Comparison of ENCODE assay signal across 17 cellular contexts in genomic region chr12:14207946-14208612, GRCh38.
DNase-seq lines count a peak whose midpoint lies in the region; ATAC-seq and TF ChIP-seq lines count a peak whose summit lies in the region.
"Had no signal": no experiment of that assay in that cellular context is flagged by ENCODE, and none has a peak within 500 bp of the region (broad histone marks: within the 10 kb centered on the region; RNA-seq: fewer than 3 reads in every experiment).

No MANE protein-coding gene starts in this region.

- peak overlapping the region; percentile 94 for H2BK5ac ChIP-seq in trophoblast cell (ENCODE audit: low read depth, low read length, poor library complexity)

- ATAC-seq in GM18868 (IDR thresholded peaks at IDR 0.05; ENCODE audit: unreplicated experiment) = no peak
- ATAC-seq in HG02798 (IDR thresholded peaks at IDR 0.05; ENCODE audit: poor library complexity, unreplicated experiment) = no peak
- ATAC-seq: psoas muscle had no signal

- H2BK12ac ChIP-seq in trophoblast cell (ENCODE audit: low read length) = peak overlapping the region; percentile 74

- H2BK120ac ChIP-seq in trophoblast cell (ENCODE audit: insufficient read depth, low read length, poor library complexity) = peak overlapping the region; percentile 95

- no peak overlapping the region for H2AFZ ChIP-seq in trophoblast cell (ENCODE audit: insufficient read depth, low read length, poor library complexity)

- H3K18ac ChIP-seq in trophoblast cell (ENCODE audit: low read length) = peak overlapping the region; percentile 12

- H3K4me3 Mint-ChIP-seq in Calu3 (ENCODE audit: low read depth, unreplicated experiment) = no peak overlapping the region
- no peak overlapping the region for H3K4me3 Mint-ChIP-seq in activated CD4-positive, alpha-beta memory T cell treated with anti-CD3 and anti-CD28 coated beads, Interleukin-2, amount 10 ng/mL, durations not matched to agents 7 days and 5 days
- no peak overlapping the region for H3K4me3 Mint-ChIP-seq in activated T-helper 2 cell treated with anti-CD3 and anti-CD28 coated beads, Interferon-gamma antibody, Interleukin-2, Interleukin-4, amounts not matched to agents 10 μg/mL and 5 μg/mL and 100 μg/mL, durations not matched to agents 14 hours and 24 hours and 36 hours (ENCODE audit: low read depth)
- H3K4me3 Mint-ChIP-seq: activated naive CD8-positive, alpha-beta T cell treated with anti-CD3 and anti-CD28 coated beads for 36 hours had no signal

- H3K27ac ChIP-seq in esophagus (ENCODE audit: low read depth in 2 of 2, low read length in 1 of 2) (peak overlapping the region; percentile 38 to 64), trophoblast cell (ENCODE audit: low read depth, low read length) (peak overlapping the region; percentile 97)
- H3K27ac ChIP-seq: psoas muscle, SK-N-MC had no signal

- POLR2A ChIA-PET in activated CD4-positive, alpha-beta memory T cell treated with anti-CD3 and anti-CD28 coated beads, Interleukin-2, amount 10 ng/mL, durations not matched to agents 7 days and 5 days (lab: Charles Lee) = no interaction called here

- CTCF ChIA-PET in Calu3 (lab: Charles Lee) = interaction anchor here (1.2 kb wide), 2 partner anchors 22 to 50 kb away, joined by 3 read pairs; no protein-coding TSS in a partner anchor
- CTCF ChIA-PET in activated CD4-positive, alpha-beta memory T cell treated with anti-CD3 and anti-CD28 coated beads, Interleukin-2, amount 10 ng/mL, durations not matched to agents 7 days and 5 days (lab: Charles Lee) = no interaction called here

- H3K4me2 ChIP-seq in trophoblast cell (ENCODE audit: low read length) = peak overlapping the region; percentile 38

- H3K4ac ChIP-seq in trophoblast cell (ENCODE audit: low read depth, low read length) = no peak overlapping the region

- H3K9me3 ChIP-seq in esophagus (ENCODE audit: control insufficient read depth in 2 of 2, insufficient read depth in 1 of 2, low read depth in 1 of 2, low read length in 1 of 2) = no peaks in the 10 kb centered on the region
- H3K9me3 ChIP-seq in trophoblast cell (ENCODE audit: insufficient read depth, low read depth, low read length) = no peaks in the 10 kb centered on the region
- H3K9me3 ChIP-seq: psoas muscle had no signal

- peak overlapping the region; percentile 80 for H3K27ac Mint-ChIP-seq in Calu3 (ENCODE audit: unreplicated experiment)
- no peak overlapping the region for H3K27ac Mint-ChIP-seq in activated CD4-positive, alpha-beta memory T cell treated with anti-CD3 and anti-CD28 coated beads, Interleukin-2, amount 10 ng/mL, durations not matched to agents 7 days and 5 days
- H3K27ac Mint-ChIP-seq in activated T-helper 2 cell treated with anti-CD3 and anti-CD28 coated beads, Interferon-gamma antibody, Interleukin-2, Interleukin-4, amounts not matched to agents 10 μg/mL and 5 μg/mL and 100 μg/mL, durations not matched to agents 14 hours and 24 hours and 36 hours = no peak overlapping the region
- H3K27ac Mint-ChIP-seq: activated naive CD8-positive, alpha-beta T cell treated with anti-CD3 and anti-CD28 coated beads for 36 hours had no signal

- H3K36me3 ChIP-seq in esophagus (ENCODE audit: control insufficient read depth in 2 of 2, insufficient read depth in 2 of 2, low read length in 1 of 2) (no peaks in the 10 kb centered on the region), trophoblast cell (ENCODE audit: control insufficient read depth in 1 of 2, insufficient read depth in 2 of 2, low read length in 2 of 2) (no peaks in the 10 kb centered on the region)

- peaks cover 23% of the 10 kb centered on the region for H3K4me1 Mint-ChIP-seq in Calu3 (ENCODE audit: low read depth, unreplicated experiment)
- H3K4me1 Mint-ChIP-seq in activated CD4-positive, alpha-beta memory T cell treated with anti-CD3 and anti-CD28 coated beads, Interleukin-2, amount 10 ng/mL, durations not matched to agents 7 days and 5 days = no peaks in the 10 kb centered on the region
- H3K4me1 Mint-ChIP-seq in activated T-helper 2 cell treated with anti-CD3 and anti-CD28 coated beads, Interferon-gamma antibody, Interleukin-2, Interleukin-4, amounts not matched to agents 10 μg/mL and 5 μg/mL and 100 μg/mL, durations not matched to agents 14 hours and 24 hours and 36 hours (ENCODE audit: low read depth) = no peaks in the 10 kb centered on the region
- H3K4me1 Mint-ChIP-seq: activated naive CD8-positive, alpha-beta T cell treated with anti-CD3 and anti-CD28 coated beads for 36 hours had no signal

- H2AK5ac ChIP-seq in trophoblast cell (ENCODE audit: low read length) = no peak overlapping the region

- no TSS peak for BruUV-seq in Calu3 (replicated peaks; lab: Mats Ljungman, UMichigan)

- H3K9ac ChIP-seq in trophoblast cell (ENCODE audit: low read length) = no peak overlapping the region

- H3K4me3 ChIP-seq in esophagus (ENCODE audit: low read depth in 1 of 2, low read length in 2 of 2) (no peak overlapping the region), trophoblast cell (ENCODE audit: low read depth, low read length) (no peak overlapping the region)
- H3K4me3 ChIP-seq: psoas muscle, SK-N-MC had no signal

- no peak for TF ChIP-seq CTCF in Calu3 (IDR thresholded peaks at IDR 0.05; ENCODE audit: unreplicated experiment)

- H3K23ac ChIP-seq in trophoblast cell (ENCODE audit: low read length) = no peak overlapping the region

- H3K14ac ChIP-seq in trophoblast cell (ENCODE audit: low read length) = peak overlapping the region; percentile 46

- no peak overlapping the region for H4K8ac ChIP-seq in trophoblast cell (ENCODE audit: low read depth, low read length)

- H3K27me3 Mint-ChIP-seq in Calu3 (ENCODE audit: unreplicated experiment) = no peaks in the 10 kb centered on the region
- no peaks in the 10 kb centered on the region for H3K27me3 Mint-ChIP-seq in activated CD4-positive, alpha-beta memory T cell treated with anti-CD3 and anti-CD28 coated beads, Interleukin-2, amount 10 ng/mL, durations not matched to agents 7 days and 5 days
- H3K27me3 Mint-ChIP-seq in activated T-helper 2 cell treated with anti-CD3 and anti-CD28 coated beads, Interferon-gamma antibody, Interleukin-2, Interleukin-4, amounts not matched to agents 10 μg/mL and 5 μg/mL and 100 μg/mL, durations not matched to agents 14 hours and 24 hours and 36 hours (ENCODE audit: low read depth) = peaks cover 8% of the 10 kb centered on the region
- H3K27me3 Mint-ChIP-seq: activated naive CD8-positive, alpha-beta T cell treated with anti-CD3 and anti-CD28 coated beads for 36 hours had no signal

- DNase-seq in Calu3 (peak; percentile 68), NCI-H1417 treated with DMSO at 0.1 percent for 48 hours (lab: John Stamatoyannopoulos, UW) (peak; percentile 3), trophoblast cell (peak; percentile 90 to 97)
- no peak for DNase-seq in activated CD4-positive, alpha-beta memory T cell treated with anti-CD3 and anti-CD28 coated beads, Interleukin-2, amount 10 ng/mL, durations not matched to agents 7 days and 5 days
- no peak for DNase-seq in activated T-helper 2 cell treated with anti-CD3 and anti-CD28 coated beads, Interferon-gamma antibody, Interleukin-2, Interleukin-4, amounts not matched to agents 10 μg/mL and 5 μg/mL and 100 μg/mL, durations not matched to agents 14 hours and 24 hours and 36 hours (ENCODE audit: low spot score)
- DNase-seq: activated naive CD8-positive, alpha-beta T cell treated with anti-CD3 and anti-CD28 coated beads for 36 hours; cerebellar nuclear complex; H7; midbrain; MV-4-11; NCI-H82; psoas muscle; stimulated activated CD4-positive, alpha-beta T cell treated with anti-CD3 and anti-CD28 coated beads, Interleukin-1b, Interleukin-23, amount 100 ng/mL, for 48 hours had no signal

- H3K9me3 Mint-ChIP-seq in Calu3 (ENCODE audit: low read depth, unreplicated experiment) = peaks cover 2% of the 10 kb centered on the region
- H3K9me3 Mint-ChIP-seq in activated CD4-positive, alpha-beta memory T cell treated with anti-CD3 and anti-CD28 coated beads, Interleukin-2, amount 10 ng/mL, durations not matched to agents 7 days and 5 days = peaks cover 2% of the 10 kb centered on the region
- H3K9me3 Mint-ChIP-seq in activated T-helper 2 cell treated with anti-CD3 and anti-CD28 coated beads, Interferon-gamma antibody, Interleukin-2, Interleukin-4, amounts not matched to agents 10 μg/mL and 5 μg/mL and 100 μg/mL, durations not matched to agents 14 hours and 24 hours and 36 hours = no peaks in the 10 kb centered on the region

- intact Hi-C loops in Calu3 (cut with micrococcal nuclease; ENCODE audit: unreplicated experiment) = loop anchor here (2.0 kb wide), 1 partner anchor 21 kb away; no protein-coding TSS in a partner anchor
- intact Hi-C loops in activated T-helper 2 cell treated with anti-CD3 and anti-CD28 coated beads, Interferon-gamma antibody, Interleukin-2, Interleukin-4, amounts not matched to agents 10 μg/mL and 5 μg/mL and 100 μg/mL, durations not matched to agents 14 hours and 24 hours and 36 hours (cut with micrococcal nuclease) = no loop called here

- H3K36me3 Mint-ChIP-seq in Calu3 (ENCODE audit: insufficient read depth, unreplicated experiment) = peaks cover 11% of the 10 kb centered on the region
- H3K36me3 Mint-ChIP-seq in activated CD4-positive, alpha-beta memory T cell treated with anti-CD3 and anti-CD28 coated beads, Interleukin-2, amount 10 ng/mL, durations not matched to agents 7 days and 5 days (ENCODE audit: low read depth) = no peaks in the 10 kb centered on the region
- no peaks in the 10 kb centered on the region for H3K36me3 Mint-ChIP-seq in activated T-helper 2 cell treated with anti-CD3 and anti-CD28 coated beads, Interferon-gamma antibody, Interleukin-2, Interleukin-4, amounts not matched to agents 10 μg/mL and 5 μg/mL and 100 μg/mL, durations not matched to agents 14 hours and 24 hours and 36 hours (ENCODE audit: low read depth)
- H3K36me3 Mint-ChIP-seq: activated naive CD8-positive, alpha-beta T cell treated with anti-CD3 and anti-CD28 coated beads for 36 hours had no signal

- no peaks in the 10 kb centered on the region for H3K4me1 ChIP-seq in esophagus (ENCODE audit: control insufficient read depth in 2 of 2, insufficient read depth in 2 of 2, low read length in 1 of 2)
- peaks cover 18 to 23% of the 10 kb centered on the region in 2 experiments for H3K4me1 ChIP-seq in trophoblast cell (ENCODE audit: control insufficient read depth in 1 of 2, insufficient read depth in 2 of 2, low read length in 2 of 2)
- H3K4me1 ChIP-seq: psoas muscle had no signal

- peaks cover 26% of the 10 kb centered on the region for H3K79me1 ChIP-seq in trophoblast cell (ENCODE audit: low read length)

- 29 to 41% methylated on average over 3 of the region's 3 CpGs for WGBS in esophagus, 2 donors
- WGBS in trophoblast cell (ENCODE audit: extremely low coverage, insufficient coverage, insufficient read length) = no CpG with 5 or more reads among the region's 3 CpGs

- H3K27me3 ChIP-seq in esophagus (ENCODE audit: control insufficient read depth in 1 of 2, insufficient read depth in 2 of 2, low read length in 2 of 2) (no peaks in the 10 kb centered on the region), trophoblast cell (ENCODE audit: insufficient read depth, low read length) (no peaks in the 10 kb centered on the region)

- H4K91ac ChIP-seq in trophoblast cell (ENCODE audit: low read depth, low read length) = peak overlapping the region; percentile 95

- peaks cover 3% of the 10 kb centered on the region for H3K79me2 ChIP-seq in trophoblast cell (ENCODE audit: control insufficient read depth, insufficient read depth, low read length, poor library complexity)

- H4K12ac ChIP-seq in trophoblast cell (ENCODE audit: low read depth, low read length) = no peak overlapping the region

Comparison
In these comparisons a context has a peak if more than half of its experiments do, and no peak if none do; other contexts are left out.
1. DNase-seq: peak in Calu3 (single experiment), NCI-H1417 treated with DMSO at 0.1 percent for 48 hours (single experiment) and trophoblast cell (2 of 2); none in activated CD4-positive, alpha-beta memory T cell treated with anti-CD3 and anti-CD28 coated beads, Interleukin-2, amount 10 ng/mL, durations not matched to agents 7 days and 5 days (single experiment) and activated T-helper 2 cell treated with anti-CD3 and anti-CD28 coated beads, Interferon-gamma antibody, Interleukin-2, Interleukin-4, amounts not matched to agents 10 μg/mL and 5 μg/mL and 100 μg/mL, durations not matched to agents 14 hours and 24 hours and 36 hours (single experiment).